Comparison of ENCODE assay signal across 11 cellular contexts in the genomic region with DNA sequence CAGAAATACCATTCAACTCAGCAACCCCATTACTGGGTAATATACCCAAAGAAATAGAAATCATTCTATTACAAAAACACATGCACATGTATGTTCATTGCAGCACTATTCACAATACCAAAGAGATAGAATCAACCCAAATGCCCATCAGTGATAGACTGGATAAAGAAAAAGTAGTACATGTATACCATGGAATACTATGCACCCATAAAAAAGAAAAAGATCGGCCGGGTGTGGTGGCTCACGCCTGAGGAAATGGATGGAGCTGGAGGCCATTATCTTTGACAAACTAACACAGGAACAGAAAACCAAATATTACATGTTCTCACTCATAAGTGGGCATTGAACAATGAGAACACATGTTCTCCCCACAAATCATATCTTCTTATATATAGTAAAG.
"Had no signal": no experiment of that assay in that cellular context is flagged by ENCODE, and none has a peak within 500 bp of the region (broad histone marks: within the 10 kb centered on the region; RNA-seq: fewer than 3 reads in every experiment).

No MANE protein-coding gene starts in this region.

- H3K4me1 Mint-ChIP-seq: GM23338 had no signal

- H3K4me2 ChIP-seq: GM23338 had no signal

- ATAC-seq: GM23338, HCT116 had no signal

- H3K27ac ChIP-seq: GM23248 had no signal

- H3K4me3 Mint-ChIP-seq: GM23338, H9, HFFc6 had no signal

- H3K27ac Mint-ChIP-seq: GM23338, H9, HFFc6 had no signal

- FAIRE-seq: H1, H54 had no signal

- H3K36me3 ChIP-seq: HAP-1 had no signal

- H3K4me3 ChIP-seq: GM23248, GM23338, HAP-1 had no signal

- H3K9ac ChIP-seq: GM23248 had no signal

- H3K9me3 Mint-ChIP-seq: GM23338, H9, HFFc6 had no signal

- DNase-seq: GM23248, GOT3, H7, H9, HCEC 1CT, HFFc6 had no signal

- H3K9me3 ChIP-seq: HAP-1 had no signal

- H2AFZ ChIP-seq: GM23248, GM23338 had no signal
